12 cellular contexts compared by ENCODE assay signal in genomic region chr6:166774292-166774691, GRCh38.
DNase-seq lines count a peak whose midpoint lies in the region; ATAC-seq lines count a peak whose summit lies in the region.
"Had no signal": no experiment of that assay in that cellular context is flagged by ENCODE, and none has a peak within 500 bp of the region (broad histone marks: within the 10 kb centered on the region; RNA-seq: fewer than 3 reads in every experiment).

No MANE protein-coding gene starts in this region.

- intact Hi-C loops in sciatic nerve (cut with DNase I) = no loop called here

- ATAC-seq in sciatic nerve = no peak
- no peak for ATAC-seq in GM18520 (IDR thresholded peaks at IDR 0.05; ENCODE audit: unreplicated experiment)
- ATAC-seq: GM23338 had no signal

- peak; percentile 38 for DNase-seq in activated CD8-positive, alpha-beta memory T cell treated with anti-CD3 and anti-CD28 coated beads, Interleukin-2, amount 50 U/mL, for 48 hours
- no peak for DNase-seq in activated CD8-positive, alpha-beta memory T cell treated with anti-CD3 and anti-CD28 coated beads for 24 hours
- DNase-seq in islet precursor cell = peak; percentile 38
- DNase-seq in sciatic nerve (ENCODE audit: low spot score) = peak; percentile 25
- no peak for DNase-seq in OCI-M2 (lab: John Stamatoyannopoulos, UW; ENCODE audit: unreplicated experiment)
- DNase-seq in activated CD4-positive, alpha-beta T cell treated with anti-CD3 and anti-CD28 coated beads, Interleukin-2, amount 50 U/mL, for 4 hours = no peak
- DNase-seq: 8988T; AML-193; CD8-positive, alpha-beta memory T cell; H7 had no signal

Comparison
In these comparisons a context has a peak if more than half of its experiments do, and no peak if none do; other contexts are left out.
1. DNase-seq: peak in activated CD8-positive, alpha-beta memory T cell treated with anti-CD3 and anti-CD28 coated beads, Interleukin-2, amount 50 U/mL, for 48 hours (single experiment), islet precursor cell (single experiment) and sciatic nerve (single experiment); none in activated CD8-positive, alpha-beta memory T cell treated with anti-CD3 and anti-CD28 coated beads for 24 hours (single experiment), OCI-M2 (single experiment) and activated CD4-positive, alpha-beta T cell treated with anti-CD3 and anti-CD28 coated beads, Interleukin-2, amount 50 U/mL, for 4 hours (0 of 2).